Comparison of ENCODE assay signal across 1 cellular context in genomic region chr13:73082471-73082870, GRCh38.
TF ChIP-seq lines count a peak whose summit lies in the region.

No MANE protein-coding gene starts in this region.

TF ChIP-seq in HCT116, 20 proteins besides CTCF, POLR2A, EP300 and RAD21 (continued from another document):
- TF ChIP-seq, protein P1, sequence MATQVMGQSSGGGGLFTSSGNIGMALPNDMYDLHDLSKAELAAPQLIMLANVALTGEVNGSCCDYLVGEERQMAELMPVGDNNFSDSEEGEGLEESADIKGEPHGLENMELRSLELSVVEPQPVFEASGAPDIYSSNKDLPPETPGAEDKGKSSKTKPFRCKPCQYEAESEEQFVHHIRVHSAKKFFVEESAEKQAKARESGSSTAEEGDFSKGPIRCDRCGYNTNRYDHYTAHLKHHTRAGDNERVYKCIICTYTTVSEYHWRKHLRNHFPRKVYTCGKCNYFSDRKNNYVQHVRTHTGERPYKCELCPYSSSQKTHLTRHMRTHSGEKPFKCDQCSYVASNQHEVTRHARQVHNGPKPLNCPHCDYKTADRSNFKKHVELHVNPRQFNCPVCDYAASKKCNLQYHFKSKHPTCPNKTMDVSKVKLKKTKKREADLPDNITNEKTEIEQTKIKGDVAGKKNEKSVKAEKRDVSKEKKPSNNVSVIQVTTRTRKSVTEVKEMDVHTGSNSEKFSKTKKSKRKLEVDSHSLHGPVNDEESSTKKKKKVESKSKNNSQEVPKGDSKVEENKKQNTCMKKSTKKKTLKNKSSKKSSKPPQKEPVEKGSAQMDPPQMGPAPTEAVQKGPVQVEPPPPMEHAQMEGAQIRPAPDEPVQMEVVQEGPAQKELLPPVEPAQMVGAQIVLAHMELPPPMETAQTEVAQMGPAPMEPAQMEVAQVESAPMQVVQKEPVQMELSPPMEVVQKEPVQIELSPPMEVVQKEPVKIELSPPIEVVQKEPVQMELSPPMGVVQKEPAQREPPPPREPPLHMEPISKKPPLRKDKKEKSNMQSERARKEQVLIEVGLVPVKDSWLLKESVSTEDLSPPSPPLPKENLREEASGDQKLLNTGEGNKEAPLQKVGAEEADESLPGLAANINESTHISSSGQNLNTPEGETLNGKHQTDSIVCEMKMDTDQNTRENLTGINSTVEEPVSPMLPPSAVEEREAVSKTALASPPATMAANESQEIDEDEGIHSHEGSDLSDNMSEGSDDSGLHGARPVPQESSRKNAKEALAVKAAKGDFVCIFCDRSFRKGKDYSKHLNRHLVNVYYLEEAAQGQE (IDR thresholded peaks at IDR 0.05; ENCODE audit: low read depth), result no peak
- TF ChIP-seq ZNF274 (IDR thresholded peaks at IDR 0.05; ENCODE audit: low read depth, low read length) (no peak), TCF7L2 (IDR thresholded peaks at IDR 0.05; ENCODE audit: borderline replicate concordance, extremely low read depth, insufficient read depth, insufficient read length) (no peak), SIN3A (IDR thresholded peaks at IDR 0.05; ENCODE audit: low read depth) (no peak)
